Comparison of ENCODE assay signal across 23 cellular contexts in the genomic region with DNA sequence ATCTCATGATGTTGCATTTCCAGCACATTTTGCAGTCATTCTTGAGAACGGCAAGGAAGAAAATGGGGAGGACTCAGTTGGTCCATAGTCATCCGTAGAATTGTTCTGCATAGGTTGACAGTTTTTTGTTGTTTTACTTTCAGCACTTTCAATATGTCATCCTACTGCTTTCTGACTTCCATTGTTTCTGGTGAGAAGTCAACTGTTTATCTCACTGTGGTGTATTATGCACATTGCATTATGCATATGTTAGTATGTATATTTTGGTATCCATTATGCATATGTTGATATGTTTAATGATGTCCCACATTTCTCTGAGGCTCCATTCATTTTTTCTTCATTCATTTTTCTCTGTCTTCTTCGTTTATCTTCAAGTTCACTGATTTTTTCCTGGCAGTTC. TPM values are rescaled to one million over a fixed set of nuclear protein-coding genes. Genes with fewer than 3 reads are reported as not detected.
"Had no signal": no experiment of that assay in that cellular context is flagged by ENCODE, and none has a peak within 500 bp of the region (broad histone marks: within the 10 kb centered on the region; RNA-seq: fewer than 3 reads in every experiment).

No MANE protein-coding gene starts in this region.

- H3K9ac ChIP-seq: KMS-11, SK-N-SH had no signal

- H3K27ac Mint-ChIP-seq: T-cell had no signal

- H3K27ac ChIP-seq: HL-60, KMS-11, RWPE1 had no signal

- H3K36me3 Mint-ChIP-seq: T-cell had no signal

- H3K9me2 ChIP-seq: SK-N-SH had no signal

- H3K9me3 ChIP-seq: SK-N-SH had no signal

- H3K4me2 ChIP-seq: KMS-11, SK-N-SH had no signal

- ATAC-seq: Panc1, T-cell had no signal

- DNase-seq: IMR-90, Kasumi-1, MM.1S, NCI-H1092 treated with DMSO at 0.1 percent for 48 hours, NCI-H1436, NCI-H187, NCI-H2029, NCI-H2081 treated with DMSO at 0.1 percent for 48 hours, NCI-H226, NCI-H446, NCI-H510A, NCI-H524 treated with DMSO at 0.1 percent for 48 hours, NCI-H69, NCI-H774, SHP77, SK-N-SH, SW 1271, T-cell had no signal

- H3K4me3 Mint-ChIP-seq: T-cell had no signal

RNA-seq across cellular contexts. Expression of a gene that starts 10.5 kb away (rescaled TPM):
- total RNA-seq: SK-MEL-5 had no signal
- polyA plus RNA-seq: SK-N-SH had no signal
